ENCODE assay signal across 1 cellular context in genomic region chr1:216902669-216903388, GRCh38.
TF ChIP-seq lines count a peak whose summit lies in the region.

No MANE protein-coding gene starts in this region.

TF ChIP-seq in SK-N-SH treated with all-trans-retinoic acid at 6 μM for 48 hours, 23 proteins besides CTCF, POLR2A, EP300 and RAD21 (continued from another document):
- TF ChIP-seq, protein P1, sequence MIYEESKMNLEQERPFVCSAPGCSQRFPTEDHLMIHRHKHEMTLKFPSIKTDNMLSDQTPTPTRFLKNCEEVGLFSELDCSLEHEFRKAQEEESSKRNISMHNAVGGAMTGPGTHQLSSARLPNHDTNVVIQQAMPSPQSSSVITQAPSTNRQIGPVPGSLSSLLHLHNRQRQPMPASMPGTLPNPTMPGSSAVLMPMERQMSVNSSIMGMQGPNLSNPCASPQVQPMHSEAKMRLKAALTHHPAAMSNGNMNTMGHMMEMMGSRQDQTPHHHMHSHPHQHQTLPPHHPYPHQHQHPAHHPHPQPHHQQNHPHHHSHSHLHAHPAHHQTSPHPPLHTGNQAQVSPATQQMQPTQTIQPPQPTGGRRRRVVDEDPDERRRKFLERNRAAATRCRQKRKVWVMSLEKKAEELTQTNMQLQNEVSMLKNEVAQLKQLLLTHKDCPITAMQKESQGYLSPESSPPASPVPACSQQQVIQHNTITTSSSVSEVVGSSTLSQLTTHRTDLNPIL (CRISPR knock-in tag; IDR thresholded peaks at IDR 0.05; ENCODE audit: low read depth), result no peak
